ENCODE assay signal across 8 cellular contexts in the genomic region with DNA sequence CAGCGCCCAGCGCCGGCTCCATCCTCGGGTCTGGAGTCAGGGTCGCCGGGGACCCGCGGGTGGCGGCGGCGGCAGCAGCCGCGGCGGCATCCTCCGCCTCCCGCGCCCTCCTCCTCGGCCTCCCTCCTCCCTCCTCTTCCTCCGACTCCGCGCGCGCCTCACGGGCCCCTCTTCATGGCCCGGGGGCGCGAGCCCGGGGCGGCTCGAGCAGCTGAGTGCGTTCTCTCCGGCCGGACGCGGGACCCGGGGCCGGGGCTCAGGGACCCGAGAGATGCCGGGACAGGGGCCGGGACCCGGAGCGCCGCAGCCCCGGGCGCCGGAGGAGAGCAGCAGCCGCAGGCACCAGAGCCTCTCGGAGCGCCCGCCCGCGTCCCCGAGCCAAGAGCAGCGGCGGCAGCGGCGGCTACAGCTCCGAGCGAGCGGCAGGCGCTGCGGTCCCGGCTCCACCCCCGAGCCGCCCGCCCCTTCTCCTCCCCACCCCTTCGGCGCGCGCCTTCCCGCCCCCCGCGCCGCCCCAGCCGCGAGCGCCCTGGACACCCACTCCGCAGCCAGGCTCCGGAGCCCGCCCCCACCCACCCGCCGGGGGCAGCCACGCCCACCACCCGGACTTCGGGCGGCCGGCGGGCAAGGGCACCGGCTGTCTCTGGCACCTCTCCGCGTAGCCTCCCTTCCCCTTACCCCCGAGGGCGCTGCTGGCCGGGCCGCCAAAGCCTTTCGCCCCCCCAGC. TPM values are rescaled to one million over a fixed set of nuclear protein-coding genes. Genes with fewer than 3 reads are reported as not detected.
DNase-seq lines count a peak whose midpoint lies in the region; ATAC-seq, FAIRE-seq and TF ChIP-seq lines count a peak whose summit lies in the region.

A gene with protein sequence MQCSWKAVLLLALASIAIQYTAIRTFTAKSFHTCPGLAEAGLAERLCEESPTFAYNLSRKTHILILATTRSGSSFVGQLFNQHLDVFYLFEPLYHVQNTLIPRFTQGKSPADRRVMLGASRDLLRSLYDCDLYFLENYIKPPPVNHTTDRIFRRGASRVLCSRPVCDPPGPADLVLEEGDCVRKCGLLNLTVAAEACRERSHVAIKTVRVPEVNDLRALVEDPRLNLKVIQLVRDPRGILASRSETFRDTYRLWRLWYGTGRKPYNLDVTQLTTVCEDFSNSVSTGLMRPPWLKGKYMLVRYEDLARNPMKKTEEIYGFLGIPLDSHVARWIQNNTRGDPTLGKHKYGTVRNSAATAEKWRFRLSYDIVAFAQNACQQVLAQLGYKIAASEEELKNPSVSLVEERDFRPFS (minus strand): TSS at position 417 of the 727 bp plus-strand sequence. CDS start 14,699 bp downstream, outside the sequence.

- peak within 1 kb of the TSS in 1 of 2 donors; percentile 7 for H3K9ac ChIP-seq in kidney (ENCODE audit: low read length in 2 of 2)

- no peak within 1 kb of the TSS for H3K27ac ChIP-seq in kidney (ENCODE audit: low read depth in 2 of 2, low read length in 2 of 2)
- H3K27ac ChIP-seq in spleen = peak within 1 kb of the TSS in 6 of 8 donors; percentile 48 to 80 (median 62)

- H3K27me3 ChIP-seq in spleen (replicated peaks in 1 of 7) = peaks cover 0 to 100% (median 44%) of the 10 kb centered on the region in 7 donors

- H3K4me1 Mint-ChIP-seq in central memory CD8-positive, alpha-beta T cell = peaks cover 6% of the 10 kb centered on the region

- 0 to 1% (median 1%) methylated on average over 33 to 96 of the region's 96 CpGs for WGBS in spleen, 5 donors

- peak within 1 kb of the TSS in 1 of 2 donors; percentile 39 for H3K4me3 ChIP-seq in kidney (ENCODE audit: low read length in 2 of 2)
- peak within 1 kb of the TSS; percentile 48 to 76 (median 53) for H3K4me3 ChIP-seq in spleen

- DNase-seq in NCI-H2171 treated with DMSO at 0.1 percent for 48 hours (lab: John Stamatoyannopoulos, UW) (peak; percentile 28), NCI-H2171 (lab: John Stamatoyannopoulos, UW) (no peak), NCI-H526 treated with DMSO at 0.1 percent for 48 hours (lab: John Stamatoyannopoulos, UW) (peak; percentile 18), kidney (peak; percentile 86), spleen (peak; percentile 74), T1000 (lab: John Stamatoyannopoulos, UW) (no peak)
- DNase-seq in central memory CD8-positive, alpha-beta T cell (ENCODE audit: low spot score in 2 of 2) = no peak

- H3K27ac Mint-ChIP-seq in central memory CD8-positive, alpha-beta T cell (ENCODE audit: low read depth) = no peak within 1 kb of the TSS

- H3K4me1 ChIP-seq in kidney (ENCODE audit: control insufficient read depth in 1 of 2, insufficient read depth in 1 of 2, low read depth in 1 of 2, low read length in 2 of 2) (peaks cover 0 to 6% of the 10 kb centered on the region in 2 donors), spleen (peaks cover 12 to 53% (median 30%) of the 10 kb centered on the region in 6 donors)

- H3K9me3 Mint-ChIP-seq in central memory CD8-positive, alpha-beta T cell = no peaks in the 10 kb centered on the region

- TF ChIP-seq POLR2A in spleen (IDR thresholded peaks at IDR 0.05) = no peak

- H3K4me3 Mint-ChIP-seq in central memory CD8-positive, alpha-beta T cell = peak within 1 kb of the TSS; percentile 80

- peak; percentile 45 for ATAC-seq in central memory CD8-positive, alpha-beta T cell (replicated peaks; ENCODE audit: extremely low read depth, poor library complexity, severe bottlenecking)
- no peak for ATAC-seq in HG03139 (IDR thresholded peaks at IDR 0.05; ENCODE audit: unreplicated experiment)

- no peak for TF ChIP-seq CTCF in kidney (IDR thresholded peaks at IDR 0.05; ENCODE audit: borderline replicate concordance, extremely low read depth, insufficient read depth)
- TF ChIP-seq CTCF in spleen (IDR thresholded peaks at IDR 0.05 in 8 of 11, conservative IDR thresholded peaks at IDR 0.05 in 3 of 11) = no peak

- peaks cover 86% of the 10 kb centered on the region for H3K27me3 Mint-ChIP-seq in central memory CD8-positive, alpha-beta T cell

- intact Hi-C loops in kidney (cut with DNase I) (no loop called here), spleen (cut with DNase I; ENCODE audit: low total_unique reads) (no loop called here)

- no peak for FAIRE-seq in kidney (lab: Jason Lieb, UNC)

- H3K36me3 Mint-ChIP-seq in central memory CD8-positive, alpha-beta T cell (ENCODE audit: insufficient read depth) = peaks cover 1% of the 10 kb centered on the region

- H3K9me3 ChIP-seq in kidney (ENCODE audit: control insufficient read depth in 1 of 2, low read length in 2 of 2) (no peaks in the 10 kb centered on the region), spleen (no peaks in the 10 kb centered on the region)

- no peaks in the 10 kb centered on the region for H3K36me3 ChIP-seq in kidney (ENCODE audit: control insufficient read depth in 1 of 2, insufficient read depth in 2 of 2, low read length in 2 of 2)
- H3K36me3 ChIP-seq in spleen = no peaks in the 10 kb centered on the region

RNA-seq across cellular contexts. Expression of the gene that starts here (rescaled TPM):
- total RNA-seq in kidney (2.8 TPM), spleen (10 to 100 TPM in 3 of 7 donors, 1 to 10 TPM in 4; 4.3 to 18.9 (median 9.0) TPM)
- polyA plus RNA-seq in kidney (ENCODE audit: insufficient read depth, low read depth, low replicate concordance) (2.9 TPM), spleen (1 to 10 TPM; 1.1 to 4.9 (median 3.3) TPM)

Comparison
In these comparisons a context has a peak if more than half of its experiments do, and no peak if none do; other contexts are left out.
1. DNase-seq: peak in NCI-H2171 treated with DMSO at 0.1 percent for 48 hours (single experiment), NCI-H526 treated with DMSO at 0.1 percent for 48 hours (single experiment), kidney (single experiment) and spleen (single experiment); none in NCI-H2171 (single experiment), central memory CD8-positive, alpha-beta T cell (0 of 2) and T1000 (single experiment).
2. H3K27ac ChIP-seq: peak in spleen (6 of 8); none in kidney (0 of 2).